Comparison of ENCODE assay signal across 1 cellular context in genomic region chr9:82679488-82679887, GRCh38.
TF ChIP-seq lines count a peak whose summit lies in the region.

No MANE protein-coding gene starts in this region.

TF ChIP-seq in GM23338, 12 proteins besides CTCF, POLR2A, EP300 and RAD21 (continued from another document):
- TF ChIP-seq REST (IDR thresholded peaks at IDR 0.05; ENCODE audit: unreplicated experiment) (no peak), EZH2 (IDR thresholded peaks at IDR 0.05; ENCODE audit: low read depth, unreplicated experiment) (no peak), ZNF331 (CRISPR knock-in tag; IDR thresholded peaks at IDR 0.05; ENCODE audit: low read depth) (no peak)
